Comparison of ENCODE assay signal across 20 cellular contexts in genomic region chr1:208192989-208193388, GRCh38. TPM values are rescaled to one million over a fixed set of nuclear protein-coding genes. Genes with fewer than 3 reads are reported as not detected.
DNase-seq lines count a peak whose midpoint lies in the region; ATAC-seq and TF ChIP-seq lines count a peak whose summit lies in the region.
"Had no signal": no experiment of that assay in that cellular context is flagged by ENCODE, and none has a peak within 500 bp of the region (broad histone marks: within the 10 kb centered on the region; RNA-seq: fewer than 3 reads in every experiment).

No MANE protein-coding gene starts in this region.

- no peaks in the 10 kb centered on the region for H3K9me2 ChIP-seq in PC-9 (ENCODE audit: insufficient read depth)

- H4K20me1 ChIP-seq in PC-9 (ENCODE audit: insufficient read depth), result no peaks in the 10 kb centered on the region

- WGBS in right lobe of liver (ENCODE audit: insufficient coverage, low coverage, low lambda C conversion rate, missing lambda C conversion rate), result 15% methylated on average over 2 of the region's 2 CpGs

- no peak overlapping the region for H2AFZ ChIP-seq in PC-9

- H3K9me3 ChIP-seq in right lobe of liver, result no peaks in the 10 kb centered on the region
- H3K9me3 ChIP-seq in PC-9 (ENCODE audit: insufficient read depth, low read depth), result no peaks in the 10 kb centered on the region
- H3K9me3 ChIP-seq: SJSA1, thoracic aorta had no signal

- no peak for TF ChIP-seq POLR2A in right lobe of liver (IDR thresholded peaks at IDR 0.05)

- peak; percentile 76 to 95 (median 86) for ATAC-seq in right lobe of liver
- ATAC-seq: K562; stimulated activated effector memory CD8-positive, alpha-beta T cell treated with anti-CD3 and anti-CD28 coated beads, Interleukin-12 subunit alpha, Interleukin-12 subunit beta, amount 100 ng/mL, for 72 hours had no signal

- CTCF ChIA-PET in PC-9 (lab: Charles Lee), result no interaction called here

- no peaks in the 10 kb centered on the region for H3K4me1 ChIP-seq in right lobe of liver
- H3K4me1 ChIP-seq in PC-9 (replicated peaks; ENCODE audit: insufficient read depth), result peaks cover 16% of the 10 kb centered on the region

- H3K79me2 ChIP-seq in PC-9 (ENCODE audit: low read depth), result 0 out of 2 replicates have a peak, but pooled peaks cover 3% of the 10 kb centered on the region

- BruUV-seq in PC-9 (replicated peaks; lab: Mats Ljungman, UMichigan), result no TSS peak

- DNase-seq in AG10803 (ENCODE audit: low read depth), result peak; percentile 83
- peak; percentile 3 for DNase-seq in NOMO-1 treated with dmso at 0.1 percent for 144 hours (lab: John Stamatoyannopoulos, UW; ENCODE audit: unreplicated experiment)
- peak; percentile 84 for DNase-seq in fibroblast of the aortic adventitia (ENCODE audit: low read depth)
- DNase-seq in right lobe of liver, result peak in 1 of 3 donors; percentile 72
- DNase-seq in NCI-H345 treated with DMSO at 0.1 percent for 48 hours (lab: John Stamatoyannopoulos, UW; ENCODE audit: unreplicated experiment), result no peak
- DNase-seq in GM19238 (ENCODE audit: insufficient read length, low spot score), result no peak
- no peak for DNase-seq in SW 1271 (lab: John Stamatoyannopoulos, UW)
- DNase-seq in PC-9, result no peak
- DNase-seq: activated CD4-positive, alpha-beta T cell treated with anti-CD3 and anti-CD28 coated beads, Interleukin-2, amount 50 U/mL, for 48 hours; CD4-positive, alpha-beta T cell; central memory CD4-positive, alpha-beta T cell; DMS 273 treated with DMSO at 0.1 percent for 48 hours; naive B cell; NCI-H187; occipital lobe; T-helper 2 cell had no signal

- H3K27ac ChIP-seq in right lobe of liver (no peak overlapping the region), PC-9 (no peak overlapping the region)
- H3K27ac ChIP-seq: SJSA1, thoracic aorta had no signal

- intact Hi-C loops in right lobe of liver (cut with DNase I), result no loop called here
- intact Hi-C loops in PC-9 (cut with micrococcal nuclease; ENCODE audit: unreplicated experiment), result no loop called here

- H3K4me3 ChIP-seq in AG10803 (ENCODE audit: low read length) (no peak overlapping the region), fibroblast of the aortic adventitia (ENCODE audit: low read depth, low read length) (no peak overlapping the region), right lobe of liver (no peak overlapping the region), PC-9 (no peak overlapping the region)
- H3K4me3 ChIP-seq: K562, SJSA1, thoracic aorta had no signal

- no peaks in the 10 kb centered on the region for H3K27me3 ChIP-seq in right lobe of liver
- H3K27me3 ChIP-seq in PC-9 (ENCODE audit: insufficient read depth, low read depth), result no peaks in the 10 kb centered on the region
- H3K27me3 ChIP-seq: SJSA1 had no signal

- H3K36me3 ChIP-seq in right lobe of liver (no peaks in the 10 kb centered on the region), PC-9 (ENCODE audit: low read depth) (peaks cover 5% of the 10 kb centered on the region; the same call in 1 of the 2 replicates)

- H3K4me2 ChIP-seq in PC-9, result no peak overlapping the region

- POLR2A ChIA-PET in PC-9 (lab: Charles Lee; ENCODE audit: unreplicated experiment), result no interaction called here

- peaks cover 8% of the 10 kb centered on the region; the same call in 1 of the 2 replicates for H3F3A ChIP-seq in PC-9 (ENCODE audit: insufficient read depth, low read depth)

- TF ChIP-seq CTCF in AG10803 (conservative IDR thresholded peaks at IDR 0.05; ENCODE audit: low read length), result no peak
- no peak for TF ChIP-seq CTCF in fibroblast of the aortic adventitia (IDR thresholded peaks at IDR 0.05; ENCODE audit: insufficient read depth, low read length)
- TF ChIP-seq CTCF in right lobe of liver (IDR thresholded peaks at IDR 0.05), result no peak
- TF ChIP-seq CTCF in PC-9 (conservative IDR thresholded peaks at IDR 0.05), result no peak

RNA-seq across cellular contexts. Expression of gene PLXNA2, which starts 51.2 kb away (rescaled TPM):
- total RNA-seq in fibroblast of the aortic adventitia (ENCODE audit: low replicate concordance), result 4.3 and 8.0 TPM in 2 replicates
- 10 to 100 TPM in 2 of 6 experiments, 1 to 10 TPM in 4; 5.6 to 20.8 (median 9.3) TPM for total RNA-seq in right lobe of liver
- 10.2 and 15.6 TPM in 2 replicates for total RNA-seq in PC-9 (2021)

Comparison
In these comparisons a context has a peak if more than half of its experiments do, and no peak if none do; other contexts are left out.
1. DNase-seq: peak in AG10803 (single experiment), NOMO-1 treated with dmso at 0.1 percent for 144 hours (single experiment) and fibroblast of the aortic adventitia (single experiment); none in NCI-H345 treated with DMSO at 0.1 percent for 48 hours (single experiment), GM19238 (single experiment), SW 1271 (0 of 2) and PC-9 (0 of 2).